Comparison of ENCODE assay signal across 27 cellular contexts in the genomic region with DNA sequence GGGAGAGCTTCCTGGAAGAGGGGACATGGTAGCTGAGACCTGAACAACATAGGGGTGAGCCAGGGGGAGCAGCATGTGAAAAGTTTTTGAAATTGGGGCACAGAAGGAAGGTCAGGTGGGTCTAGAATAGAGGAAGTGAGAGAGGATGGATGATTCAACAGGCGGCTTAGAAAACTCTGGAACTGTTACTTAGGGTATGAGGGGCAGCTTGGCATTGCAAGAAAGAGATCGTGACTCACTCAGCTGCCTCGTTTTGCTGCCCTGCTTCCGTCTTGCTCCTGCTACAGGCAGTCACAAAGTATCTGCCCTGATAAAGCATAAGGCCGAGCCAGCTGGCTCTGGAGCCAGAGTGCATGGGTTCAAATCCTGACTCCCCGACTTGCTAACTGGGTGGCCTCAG. TPM values are rescaled to one million over a fixed set of nuclear protein-coding genes. Genes with fewer than 3 reads are reported as not detected.
DNase-seq lines count a peak whose midpoint lies in the region; ATAC-seq, FAIRE-seq and TF ChIP-seq lines count a peak whose summit lies in the region.
"Had no signal": no experiment of that assay in that cellular context is flagged by ENCODE, and none has a peak within 500 bp of the region (broad histone marks: within the 10 kb centered on the region; RNA-seq: fewer than 3 reads in every experiment).

No MANE protein-coding gene starts in this region.

- CTCF ChIA-PET in SK-N-SH (lab: Yijun Ruan, JAX): interaction anchor here (1.7 kb wide), 1 partner anchor 126 kb away, joined by 7 read pairs; no protein-coding TSS in a partner anchor

- H3K36me3 ChIP-seq in SK-N-SH (replicated peaks in 1 of 2; ENCODE audit: control insufficient read depth in 1 of 2, insufficient read depth in 2 of 2, low read length in 1 of 2) (no peaks in the 10 kb centered on the region), small intestine (ENCODE audit: control insufficient read depth in 2 of 2, insufficient read depth in 2 of 2, low read length in 2 of 2) (no peaks in the 10 kb centered on the region)
- H3K36me3 ChIP-seq: BLaER1 treated with 17β-estradiol and CSF1 and Interleukin-3, amounts not matched to agents 10 nM and 100 nM had no signal

- no peaks in the 10 kb centered on the region for H3K79me2 ChIP-seq in SK-N-SH (ENCODE audit: insufficient read depth)

- POLR2A ChIA-PET in SK-N-SH (lab: Yijun Ruan, JAX): no interaction called here

- DNase-seq in SK-N-SH (no peak), RKO (ENCODE audit: low spot score) (peak; percentile 48), choroid plexus epithelial cell (ENCODE audit: low read depth) (peak; percentile 19), small intestine (peak; percentile 45), Right ventricle myocardium inferior (ENCODE audit: missing footprints) (no peak), HUDEP-2 (lab: John Stamatoyannopoulos, UW; ENCODE audit: unreplicated experiment in 76 of 76) (no peak)
- DNase-seq: activated CD4-positive, alpha-beta T cell treated with anti-CD3 and anti-CD28 coated beads for 1 hour; GF-D8; H7; head of caudate nucleus; NCI-H1092; NCI-H2081 treated with DMSO at 0.1 percent for 48 hours; NCI-H510A treated with DMSO at 0.1 percent for 48 hours; psoas muscle; substantia nigra had no signal

- 17% methylated on average over 4 of the region's 6 CpGs for WGBS in SK-N-SH (ENCODE audit: low lambda C conversion rate)
- 23 to 60% (median 33%) methylated on average over 6 of the region's 6 CpGs for WGBS in small intestine, 3 donors

- intact Hi-C loops in Right ventricle myocardium inferior (cut with DNase I): no loop called here

- H3K27ac ChIP-seq in SK-N-SH (ENCODE audit: low read depth in 2 of 2, low read length in 1 of 2) (no peak overlapping the region), small intestine (ENCODE audit: low read depth in 1 of 2, low read length in 1 of 2) (no peak overlapping the region)
- H3K27ac ChIP-seq: psoas muscle, SK-N-MC had no signal

- H4K20me1 ChIP-seq in SK-N-SH (ENCODE audit: insufficient read depth): no peaks in the 10 kb centered on the region
- H4K20me1 ChIP-seq: BLaER1 treated with 17β-estradiol and CSF1 and Interleukin-3, amounts not matched to agents 10 nM and 100 nM had no signal

- TF ChIP-seq CTCF in SK-N-SH (IDR thresholded peaks at IDR 0.05) (no peak), choroid plexus epithelial cell (conservative IDR thresholded peaks at IDR 0.05; ENCODE audit: low read depth, low read length) (no peak)

- H3K9me2 ChIP-seq in SK-N-SH: no peaks in the 10 kb centered on the region

- H3K4me2 ChIP-seq in SK-N-SH: no peak overlapping the region
- H3K4me2 ChIP-seq: smooth muscle cell had no signal

- H3K4me1 ChIP-seq in SK-N-SH (ENCODE audit: control insufficient read depth in 1 of 2, insufficient read depth in 2 of 2, low read depth in 1 of 2, low read length in 1 of 2) (no peaks in the 10 kb centered on the region), small intestine (ENCODE audit: control insufficient read depth in 2 of 2, insufficient read depth in 1 of 2, low read depth in 1 of 2, low read length in 1 of 2) (peaks cover 0 to 3% of the 10 kb centered on the region in 2 donors)
- H3K4me1 ChIP-seq: psoas muscle had no signal

- no peak for TF ChIP-seq EP300 in SK-N-SH (IDR thresholded peaks at IDR 0.05; ENCODE audit: borderline replicate concordance in 1 of 2, low read depth in 1 of 2, low read length in 1 of 2)

- no peak for TF ChIP-seq RAD21 in SK-N-SH (IDR thresholded peaks at IDR 0.05; ENCODE audit: low read length)

- no peak overlapping the region for H3K9ac ChIP-seq in SK-N-SH
- H3K9ac ChIP-seq: BLaER1 treated with 17β-estradiol and CSF1 and Interleukin-3, amounts not matched to agents 10 nM and 100 nM had no signal

- H3K27me3 ChIP-seq in SK-N-SH (ENCODE audit: insufficient read depth): peaks cover 73% of the 10 kb centered on the region; the same call in 1 of the 2 replicates
- H3K27me3 ChIP-seq in small intestine (ENCODE audit: control insufficient read depth in 2 of 2, insufficient read depth in 2 of 2, low read length in 2 of 2): no peaks in the 10 kb centered on the region
- H3K27me3 ChIP-seq: BLaER1 treated with 17β-estradiol and CSF1 and Interleukin-3, amounts not matched to agents 10 nM and 100 nM had no signal

- no peaks in the 10 kb centered on the region for H3K9me3 ChIP-seq in SK-N-SH
- H3K9me3 ChIP-seq in small intestine (ENCODE audit: control insufficient read depth, low read depth): no peaks in the 10 kb centered on the region
- H3K9me3 ChIP-seq: psoas muscle had no signal

- no peaks in the 10 kb centered on the region for H3F3A ChIP-seq in SK-N-SH (replicated peaks; ENCODE audit: insufficient read depth)

- ATAC-seq in SK-N-SH treated with all-trans-retinoic acid at 6 μM for 48 hours (peak; percentile 47), Right ventricle myocardium inferior (no peak), GM18502 (IDR thresholded peaks at IDR 0.05; ENCODE audit: poor library complexity, unreplicated experiment) (no peak)
- ATAC-seq: psoas muscle had no signal

- H2AFZ ChIP-seq in SK-N-SH (ENCODE audit: low read depth): no peak overlapping the region

- FAIRE-seq in small intestine (lab: Jason Lieb, UNC): no peak
- FAIRE-seq: A204.1, urothelium cell line had no signal

- H3K4me3 ChIP-seq in SK-N-SH (ENCODE audit: low read depth in 2 of 2, low read length in 1 of 2): no peak overlapping the region
- H3K4me3 ChIP-seq in choroid plexus epithelial cell (ENCODE audit: low read depth, low read length): no peak overlapping the region
- H3K4me3 ChIP-seq in small intestine (ENCODE audit: low read depth in 1 of 2, low read length in 2 of 2): no peak overlapping the region
- H3K4me3 ChIP-seq: BLaER1 treated with 17β-estradiol and CSF1 and Interleukin-3, amounts not matched to agents 10 nM and 100 nM; psoas muscle; SK-N-MC; smooth muscle cell had no signal

TF ChIP-seq in SK-N-SH treated with all-trans-retinoic acid at 6 μM for 48 hours, 23 proteins besides CTCF, POLR2A, EP300 and RAD21 (continues in another document):
- no peak for TF ChIP-seq TCF4 (CRISPR knock-in tag; IDR thresholded peaks at IDR 0.05; ENCODE audit: borderline replicate concordance)
- TF ChIP-seq RARB (CRISPR knock-in tag; IDR thresholded peaks at IDR 0.05): no peak
- TF ChIP-seq PPARA (CRISPR knock-in tag; IDR thresholded peaks at IDR 0.05; ENCODE audit: borderline replicate concordance): no peak
- no peak for TF ChIP-seq CSDC2 (CRISPR knock-in tag; IDR thresholded peaks at IDR 0.05)
- TF ChIP-seq, protein P1, sequence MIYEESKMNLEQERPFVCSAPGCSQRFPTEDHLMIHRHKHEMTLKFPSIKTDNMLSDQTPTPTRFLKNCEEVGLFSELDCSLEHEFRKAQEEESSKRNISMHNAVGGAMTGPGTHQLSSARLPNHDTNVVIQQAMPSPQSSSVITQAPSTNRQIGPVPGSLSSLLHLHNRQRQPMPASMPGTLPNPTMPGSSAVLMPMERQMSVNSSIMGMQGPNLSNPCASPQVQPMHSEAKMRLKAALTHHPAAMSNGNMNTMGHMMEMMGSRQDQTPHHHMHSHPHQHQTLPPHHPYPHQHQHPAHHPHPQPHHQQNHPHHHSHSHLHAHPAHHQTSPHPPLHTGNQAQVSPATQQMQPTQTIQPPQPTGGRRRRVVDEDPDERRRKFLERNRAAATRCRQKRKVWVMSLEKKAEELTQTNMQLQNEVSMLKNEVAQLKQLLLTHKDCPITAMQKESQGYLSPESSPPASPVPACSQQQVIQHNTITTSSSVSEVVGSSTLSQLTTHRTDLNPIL (CRISPR knock-in tag; IDR thresholded peaks at IDR 0.05; ENCODE audit: low read depth): no peak
- no peak for TF ChIP-seq ZNF8 (CRISPR knock-in tag; IDR thresholded peaks at IDR 0.05)

TF ChIP-seq in SK-N-SH, 30 proteins besides CTCF, POLR2A, EP300 and RAD21:
- TF ChIP-seq FOSL2 (IDR thresholded peaks at IDR 0.05; ENCODE audit: borderline replicate concordance, low read depth) (no peak), SIN3A (IDR thresholded peaks at IDR 0.05; ENCODE audit: borderline replicate concordance, low read depth, low read length) (no peak), TAF1 (IDR thresholded peaks at IDR 0.05; ENCODE audit: borderline replicate concordance, low read depth, low read length) (no peak), NRF1 (IDR thresholded peaks at IDR 0.05; ENCODE audit: low read depth, low read length) (no peak), JUND (IDR thresholded peaks at IDR 0.05) (no peak), GATA2 (CRISPR knock-in tag; IDR thresholded peaks at IDR 0.05) (no peak), MEF2A (IDR thresholded peaks at IDR 0.05; ENCODE audit: borderline replicate concordance, low read depth) (no peak)

RNA-seq across cellular contexts. Expression of a gene that starts 1.3 kb away (rescaled TPM):
- polyA plus RNA-seq in SK-N-SH (2012; rRNA removed): not detected in 2 replicates
- not detected in 2 replicates for polyA plus RNA-seq in SK-N-SH (2012; cell fraction: cytosol; rRNA removed)
- not detected in 2 replicates for polyA plus RNA-seq in SK-N-SH (2012; cell fraction: nucleus; rRNA removed)
- 10 to 100 TPM in 2 of 3 donors, 1 to 10 TPM in 1; 5.1 to 28.4 (median 16.1) TPM for polyA plus RNA-seq in small intestine
- not detected for total RNA-seq in Right ventricle myocardium inferior
- total RNA-seq: activated CD8-positive, alpha-beta memory T cell treated with anti-CD3 and anti-CD28 coated beads for 36 hours; dermis microvascular lymphatic vessel endothelial cell; epithelial cell of proximal tubule; H7; lower leg skin; OCI-LY7; psoas muscle; smooth muscle cell had no signal
- polyA plus RNA-seq: smooth muscle cell had no signal

RNA-seq across cellular contexts. Expression of a gene that starts 30.5 kb away (rescaled TPM):
- polyA plus RNA-seq in SK-N-SH (2012; rRNA removed): 1.5 and 1.9 TPM in 2 replicates
- polyA plus RNA-seq in SK-N-SH (2012; cell fraction: cytosol; rRNA removed): 2.0 and 2.4 TPM in 2 replicates
- 2.8 and 4.7 TPM in 2 replicates for polyA plus RNA-seq in SK-N-SH (2012; cell fraction: nucleus; rRNA removed)
- 1 to 10 TPM; 4.6 to 7.2 (median 5.2) TPM for polyA plus RNA-seq in small intestine
- 4.5 TPM for total RNA-seq in Right ventricle myocardium inferior

Comparison
In these comparisons a context has a peak if more than half of its experiments do, and no peak if none do; other contexts are left out.
1. DNase-seq: peak in RKO (single experiment), choroid plexus epithelial cell (single experiment) and small intestine (single experiment); none in SK-N-SH (single experiment), Right ventricle myocardium inferior (single experiment) and HUDEP-2 (0 of 76).
2. RNA of a gene that starts 1.3 kb away (polyA plus RNA-seq): 5.1 to 28.4 TPM in small intestine; not detected in SK-N-SH; every median in the first group is over 4 times any median in the second.